In the genomic region with DNA sequence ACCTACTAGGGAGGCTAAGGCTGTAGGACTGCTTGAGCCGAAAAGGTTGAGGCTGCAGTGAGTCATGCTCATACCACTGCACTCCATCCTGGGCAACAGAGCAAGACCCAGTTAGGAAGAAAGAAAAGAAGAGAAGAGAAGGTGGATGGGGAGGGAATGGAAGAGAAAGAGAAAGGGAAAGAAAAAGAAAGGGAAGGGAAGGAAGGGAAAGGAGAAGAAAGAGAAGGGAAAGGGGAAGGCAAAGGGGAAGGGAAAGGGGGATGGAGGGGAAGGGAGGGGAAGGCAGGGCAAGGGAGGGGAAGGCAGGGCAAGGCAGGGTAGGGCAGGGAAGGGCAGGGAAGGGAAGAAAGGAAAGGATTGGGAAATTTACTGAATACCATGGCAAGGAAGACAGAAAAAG, we compare ENCODE assay signal across 20 cellular contexts.
DNase-seq lines count a peak whose midpoint lies in the region; ATAC-seq, FAIRE-seq and TF ChIP-seq lines count a peak whose summit lies in the region.
"Had no signal": no experiment of that assay in that cellular context is flagged by ENCODE, and none has a peak within 500 bp of the region (broad histone marks: within the 10 kb centered on the region; RNA-seq: fewer than 3 reads in every experiment).

No MANE protein-coding gene starts in this region.

- no peak for DNase-seq in HepG2 (ENCODE audit: low spot score)
- DNase-seq in right lobe of liver = no peak
- DNase-seq in esophagus squamous epithelium (lab: John Stamatoyannopoulos, UW) = no peak
- no peak for DNase-seq in G401 (ENCODE audit: low spot score)
- no peak for DNase-seq in RCC 7860 (ENCODE audit: low spot score)
- DNase-seq: AML-193; Caco-2; Calu3; CD4-positive, alpha-beta T cell; CD8-positive, alpha-beta T cell; DMS79 treated with DMSO at 0.1 percent for 48 hours; GDM1 had no signal

- H3K9me3 ChIP-seq in HepG2 (ENCODE audit: low read length) (no peaks in the 10 kb centered on the region), right lobe of liver (peaks cover 0 to 4% (median 0%) of the 10 kb centered on the region in 4 donors), esophagus squamous epithelium (no peaks in the 10 kb centered on the region)

- no peak for TF ChIP-seq RAD21 in HepG2 (CRISPR knock-in tag; IDR thresholded peaks at IDR 0.05)

- H3K4me3 ChIP-seq in HepG2 (replicated peaks in 1 of 3; ENCODE audit: insufficient read depth in 1 of 3, low read depth in 2 of 3, low read length in 3 of 3) = no peak overlapping the region
- no peak overlapping the region for H3K4me3 ChIP-seq in right lobe of liver
- no peak overlapping the region for H3K4me3 ChIP-seq in esophagus squamous epithelium
- H3K4me3 ChIP-seq: A549; BLaER1 treated with 17β-estradiol and CSF1 and Interleukin-3, amounts not matched to agents 10 nM and 100 nM; GM12878 had no signal

- ATAC-seq in HepG2 (no peak), right lobe of liver (no peak)
- ATAC-seq: A549; CD8-positive, alpha-beta T cell; GM12878 had no signal

- CTCF ChIA-PET in HepG2 (lab: Yijun Ruan, JAX; ENCODE audit: low intra/inter-chr PET ratio, low total read pairs) = no interaction called here

- no peaks in the 10 kb centered on the region for H3K36me3 ChIP-seq in HepG2 (replicated peaks in 1 of 2; ENCODE audit: control insufficient read depth in 1 of 2, insufficient read depth in 2 of 2, low read length in 2 of 2)
- no peaks in the 10 kb centered on the region for H3K36me3 ChIP-seq in right lobe of liver
- H3K36me3 ChIP-seq in esophagus squamous epithelium = no peaks in the 10 kb centered on the region

- no peak overlapping the region for H3K4me2 ChIP-seq in HepG2 (ENCODE audit: low read depth, low read length)
- H3K4me2 ChIP-seq: A549; BLaER1 treated with 17β-estradiol and CSF1 and Interleukin-3, amounts not matched to agents 10 nM and 100 nM had no signal

- H3K4me1 ChIP-seq in HepG2 (ENCODE audit: insufficient read depth, low read length) (no peaks in the 10 kb centered on the region; the same call in 1 of the 2 replicates), right lobe of liver (no peaks in the 10 kb centered on the region), esophagus squamous epithelium (peaks cover 0 to 49% (median 6%) of the 10 kb centered on the region in 3 donors)
- H3K4me1 ChIP-seq: A549; BLaER1 treated with 17β-estradiol and CSF1 and Interleukin-3, amounts not matched to agents 10 nM and 100 nM; Caco-2 had no signal

- H2AFZ ChIP-seq in HepG2 (ENCODE audit: low read length) = no peak overlapping the region

- TF ChIP-seq POLR2A in HepG2 (IDR thresholded peaks at IDR 0.05; ENCODE audit: insufficient read depth in 1 of 2, low read depth in 2 of 2, low read length in 2 of 2) (no peak), right lobe of liver (IDR thresholded peaks at IDR 0.05) (no peak), esophagus squamous epithelium (IDR thresholded peaks at IDR 0.05) (no peak)

- peaks cover 0 to 7% of the 10 kb centered on the region in 2 experiments; a peak in 1 of 5 replicates for H3K27me3 ChIP-seq in HepG2 (ENCODE audit: control insufficient read depth in 1 of 2, insufficient read depth in 2 of 2, low read length in 2 of 2)
- no peaks in the 10 kb centered on the region for H3K27me3 ChIP-seq in right lobe of liver
- H3K27me3 ChIP-seq in esophagus squamous epithelium = no peaks in the 10 kb centered on the region
- H3K27me3 ChIP-seq: BLaER1 treated with 17β-estradiol and CSF1 and Interleukin-3, amounts not matched to agents 10 nM and 100 nM had no signal

- 0% methylated on average over 1 of the region's 1 CpG for WGBS in HepG2 (ENCODE audit: low lambda C conversion rate)
- 0% methylated on average over 1 of the region's 1 CpG for WGBS in right lobe of liver (ENCODE audit: insufficient coverage, low coverage, low lambda C conversion rate, missing lambda C conversion rate)
- WGBS in esophagus squamous epithelium, 2 donors = 0% methylated on average over 1 of the region's 1 CpG

- FAIRE-seq in HepG2 (lab: Jason Lieb, UNC) = no peak
- no peak for FAIRE-seq in RCC 7860 (lab: Jason Lieb, UNC)
- FAIRE-seq: A549, D721Med, GM12878, GM12892, GM18507 had no signal

- H3K27ac ChIP-seq in HepG2 (ENCODE audit: extremely low read length, insufficient read depth, low read length) (no peak overlapping the region), right lobe of liver (no peak overlapping the region), esophagus squamous epithelium (peak overlapping the region; percentile 4 to 58 (median 39))
- H3K27ac ChIP-seq: 22Rv1; A549; BLaER1 treated with 17β-estradiol and CSF1 and Interleukin-3, amounts not matched to agents 10 nM and 100 nM; C4-2B had no signal

- TF ChIP-seq EP300 in HepG2 (IDR thresholded peaks at IDR 0.05; ENCODE audit: low read depth in 2 of 2, low read length in 2 of 2) (no peak), HepG2 (CRISPR knock-in tag; IDR thresholded peaks at IDR 0.05; ENCODE audit: borderline replicate concordance) (no peak)

- in situ Hi-C loops in HepG2 (cut with HindIII; ENCODE audit: extremely low pct_ligation_motif_present, low pct_unique_long_range_greater_than_20kb) (no loop called here), G401 (cut with HindIII; ENCODE audit: low sequenced_read_pairs) (no loop called here)

- TF ChIP-seq CTCF in HepG2 (CRISPR knock-in tag; IDR thresholded peaks at IDR 0.05) (no peak), right lobe of liver (IDR thresholded peaks at IDR 0.05) (no peak), esophagus squamous epithelium (IDR thresholded peaks at IDR 0.05) (no peak)

- H3K79me2 ChIP-seq in HepG2 (ENCODE audit: insufficient read depth, low read length) = no peaks in the 10 kb centered on the region

- intact Hi-C loops in HepG2 (cut with micrococcal nuclease; ENCODE audit: unreplicated experiment) (no loop called here), right lobe of liver (cut with DNase I) (no loop called here), esophagus squamous epithelium (cut with DNase I) (no loop called here)

- no peaks in the 10 kb centered on the region for H4K20me1 ChIP-seq in HepG2 (ENCODE audit: insufficient read depth, low read length)
- H4K20me1 ChIP-seq: BLaER1 treated with 17β-estradiol and CSF1 and Interleukin-3, amounts not matched to agents 10 nM and 100 nM had no signal

- no peak overlapping the region for H3K9ac ChIP-seq in HepG2 (ENCODE audit: insufficient read depth, low read depth, low read length)
- H3K9ac ChIP-seq: BLaER1 treated with 17β-estradiol and CSF1 and Interleukin-3, amounts not matched to agents 10 nM and 100 nM had no signal

- POLR2A ChIA-PET in HepG2 (lab: Yijun Ruan, JAX) = no interaction called here

- no TSS peak for BruUV-seq in HepG2 (replicated peaks; lab: Mats Ljungman, UMichigan)

TF ChIP-seq in HepG2, 621 proteins besides CTCF, POLR2A, EP300 and RAD21:
- TF ChIP-seq ZNF234 (CRISPR knock-in tag; conservative IDR thresholded peaks at IDR 0.05) (no peak), ZNF557 (CRISPR knock-in tag; IDR thresholded peaks at IDR 0.05) (no peak), PLRG1 (conservative IDR thresholded peaks at IDR 0.05) (no peak), TBL1XR1 (IDR thresholded peaks at IDR 0.05; ENCODE audit: borderline replicate concordance, low read length, partially characterized antibody) (no peak), SOX13 (IDR thresholded peaks at IDR 0.05) (no peak), SOX13 (CRISPR knock-in tag; conservative IDR thresholded peaks at IDR 0.05 in 1 of 2, IDR thresholded peaks at IDR 0.05 in 1 of 2) (no peak), CBFB (CRISPR knock-in tag; IDR thresholded peaks at IDR 0.05) (no peak), PCBP2 (optimal IDR thresholded peaks at IDR 0.05; ENCODE audit: low read depth, low read length, poor library complexity, severe bottlenecking) (peak; percentile 10), HNRNPK (IDR thresholded peaks at IDR 0.05; ENCODE audit: low read depth, low read length, poor library complexity, severe bottlenecking) (peak; percentile 59), ZNF788 (CRISPR knock-in tag; IDR thresholded peaks at IDR 0.05; ENCODE audit: borderline replicate concordance) (no peak)
- TF ChIP-seq, protein P1, sequence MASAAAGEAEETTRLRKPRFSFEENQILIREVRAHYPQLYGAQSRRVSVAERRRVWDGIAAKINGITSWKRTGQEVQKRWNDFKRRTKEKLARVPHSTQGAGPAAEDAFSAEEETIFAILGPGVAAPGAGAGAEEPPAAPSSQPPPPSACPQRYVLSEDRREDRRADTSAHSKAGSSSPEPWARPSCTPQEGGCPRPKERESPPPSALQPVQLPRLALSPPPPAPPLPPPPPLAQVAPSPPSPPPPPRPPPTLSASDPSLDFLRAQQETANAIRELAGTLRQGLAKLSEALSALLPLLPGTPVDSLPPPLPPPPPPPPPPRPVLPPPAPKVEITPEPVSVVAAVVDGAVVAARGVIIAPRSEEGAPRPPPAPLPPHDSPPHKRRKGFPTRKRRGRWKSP (CRISPR knock-in tag; IDR thresholded peaks at IDR 0.05) = no peak

Comparison
In these comparisons a context has a peak if more than half of its experiments do, and no peak if none do; other contexts are left out.
1. H3K27ac ChIP-seq: peak in esophagus squamous epithelium (4 of 4); none in HepG2 (single experiment) and right lobe of liver (0 of 3).